In genomic region chr2:50143822-50144575, GRCh38 we compare ENCODE assay signal across 8 cellular contexts.
DNase-seq lines count a peak whose midpoint lies in the region; ATAC-seq, FAIRE-seq and TF ChIP-seq lines count a peak whose summit lies in the region.

No MANE protein-coding gene starts in this region.

- H3K4me1 ChIP-seq in small intestine (ENCODE audit: control insufficient read depth in 2 of 2, insufficient read depth in 1 of 2, low read depth in 1 of 2, low read length in 1 of 2) = no peaks in the 10 kb centered on the region
- H3K4me1 ChIP-seq in uterus = no peaks in the 10 kb centered on the region

- no peaks in the 10 kb centered on the region for H3K4me1 Mint-ChIP-seq in activated naive CD8-positive, alpha-beta T cell treated with anti-CD3 and anti-CD28 coated beads, Interleukin-2, amount 50 U/mL, for 24 hours

- 11 to 37% (median 21%) methylated on average over 5 of the region's 5 CpGs for WGBS in small intestine, 3 donors

- H3K9me3 ChIP-seq in small intestine (ENCODE audit: control insufficient read depth, low read depth) = no peaks in the 10 kb centered on the region
- H3K9me3 ChIP-seq in uterus = no peaks in the 10 kb centered on the region

- H3K9me3 Mint-ChIP-seq in activated naive CD8-positive, alpha-beta T cell treated with anti-CD3 and anti-CD28 coated beads, Interleukin-2, amount 50 U/mL, for 24 hours = no peaks in the 10 kb centered on the region

- intact Hi-C loops in uterus (cut with DNase I; ENCODE audit: low total_unique reads) = no loop called here

- H3K27ac ChIP-seq in small intestine (ENCODE audit: low read depth in 1 of 2, low read length in 1 of 2) = no peak overlapping the region
- H3K27ac ChIP-seq in uterus = no peak overlapping the region

- DNase-seq in ELF-1 (ENCODE audit: low read depth, low spot score) (peak; percentile 23), NCI-H526 (lab: John Stamatoyannopoulos, UW) (peak; percentile 29 to 77), hepatic stellate cell (ENCODE audit: low spot score) (peak; percentile 1), small intestine (peak; percentile 66), uterus (no peak)
- no peak for DNase-seq in activated naive CD8-positive, alpha-beta T cell treated with anti-CD3 and anti-CD28 coated beads, Interleukin-2, amount 50 U/mL, for 24 hours

- no peaks in the 10 kb centered on the region for H3K36me3 ChIP-seq in small intestine (ENCODE audit: control insufficient read depth in 2 of 2, insufficient read depth in 2 of 2, low read length in 2 of 2)
- no peaks in the 10 kb centered on the region for H3K36me3 ChIP-seq in uterus

- no peaks in the 10 kb centered on the region for H3K27me3 ChIP-seq in small intestine (ENCODE audit: control insufficient read depth in 2 of 2, insufficient read depth in 2 of 2, low read length in 2 of 2)
- H3K27me3 ChIP-seq in uterus = no peaks in the 10 kb centered on the region

- no peak overlapping the region for H3K27ac Mint-ChIP-seq in activated naive CD8-positive, alpha-beta T cell treated with anti-CD3 and anti-CD28 coated beads, Interleukin-2, amount 50 U/mL, for 24 hours

- no peak for TF ChIP-seq POLR2A in uterus (IDR thresholded peaks at IDR 0.05)

- no peaks in the 10 kb centered on the region for H3K27me3 Mint-ChIP-seq in activated naive CD8-positive, alpha-beta T cell treated with anti-CD3 and anti-CD28 coated beads, Interleukin-2, amount 50 U/mL, for 24 hours

- H3K4me3 ChIP-seq in small intestine (ENCODE audit: low read depth in 1 of 2, low read length in 2 of 2) (no peak overlapping the region), uterus (no peak overlapping the region)

- ATAC-seq in GM21367 (IDR thresholded peaks at IDR 0.05; ENCODE audit: unreplicated experiment) (peak; percentile 99), HG03521 (IDR thresholded peaks at IDR 0.05; ENCODE audit: unreplicated experiment) (peak; percentile 96)
- peak; percentile 54 for ATAC-seq in activated naive CD8-positive, alpha-beta T cell treated with anti-CD3 and anti-CD28 coated beads, Interleukin-2, amount 50 U/mL, for 24 hours

- no peaks in the 10 kb centered on the region for H3K36me3 Mint-ChIP-seq in activated naive CD8-positive, alpha-beta T cell treated with anti-CD3 and anti-CD28 coated beads, Interleukin-2, amount 50 U/mL, for 24 hours (ENCODE audit: low read depth)

- peak overlapping the region; percentile 63 for H3K4me3 Mint-ChIP-seq in activated naive CD8-positive, alpha-beta T cell treated with anti-CD3 and anti-CD28 coated beads, Interleukin-2, amount 50 U/mL, for 24 hours

- TF ChIP-seq CTCF in uterus (IDR thresholded peaks at IDR 0.05) = peak in 2 of 4 experiments; percentile 25 to 26

- no peak for FAIRE-seq in small intestine (lab: Jason Lieb, UNC)

Comparison
In these comparisons a context has a peak if more than half of its experiments do, and no peak if none do; other contexts are left out.
1. DNase-seq: peak in ELF-1 (single experiment), NCI-H526 (2 of 2), hepatic stellate cell (single experiment) and small intestine (single experiment); none in activated naive CD8-positive, alpha-beta T cell treated with anti-CD3 and anti-CD28 coated beads, Interleukin-2, amount 50 U/mL, for 24 hours (single experiment) and uterus (0 of 2).
2. Peak in every context shown above with its lines, with median percentiles within 50 percentile points of each other: ATAC-seq.